In the genomic region with DNA sequence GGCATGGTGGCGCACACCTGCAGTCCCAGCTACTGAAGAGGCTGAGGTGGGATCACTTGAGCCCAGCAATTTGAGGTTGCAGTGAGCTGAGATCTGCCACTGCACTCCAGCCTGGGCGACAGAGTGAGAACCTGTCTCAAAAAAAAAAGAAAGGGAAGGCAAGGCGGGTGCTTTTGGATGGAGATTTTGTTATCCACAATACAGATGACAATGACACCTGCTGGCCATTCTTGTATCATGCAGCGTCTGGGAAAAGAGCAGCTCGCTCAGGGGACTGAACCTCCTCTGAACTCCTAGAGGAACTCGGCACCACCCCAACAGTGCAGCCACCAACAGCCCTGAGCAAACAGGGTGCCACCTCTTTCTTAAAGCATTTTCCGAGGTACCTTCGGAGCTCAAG, we compare ENCODE assay signal across 9 cellular contexts. TPM values are rescaled to one million over a fixed set of nuclear protein-coding genes. Genes with fewer than 3 reads are reported as not detected.
A peak's percentile ranks its signal among the peaks of the same experiment; 100 is the strongest.
DNase-seq lines count a peak whose midpoint lies in the region; ATAC-seq, FAIRE-seq and TF ChIP-seq lines count a peak whose summit lies in the region.
"Had no signal": no experiment of that assay in that cellular context is flagged by ENCODE, and none has a peak within 500 bp of the region (broad histone marks: within the 10 kb centered on the region; RNA-seq: fewer than 3 reads in every experiment).

No MANE protein-coding gene starts in this region.

- H4K20me1 ChIP-seq in KMS-11 (ENCODE audit: insufficient read depth): no peaks in the 10 kb centered on the region

- H3K9ac ChIP-seq in KMS-11: no peak overlapping the region

- H3K4me1 ChIP-seq in KMS-11 (ENCODE audit: low read depth, poor library complexity, severe bottlenecking) (no peaks in the 10 kb centered on the region), gastroesophageal sphincter (no peaks in the 10 kb centered on the region)

- intact Hi-C loops in sciatic nerve (cut with DNase I): no loop called here

- 29 to 37% methylated on average over 4 to 6 of the region's 8 CpGs for WGBS in gastroesophageal sphincter (ENCODE audit: low coverage in 1 of 2), 2 donors

- no peak for FAIRE-seq in GM12891 (lab: Jason Lieb, UNC)

- ATAC-seq in gastroesophageal sphincter (no peak), sciatic nerve (peak; percentile 66), HG02970 (IDR thresholded peaks at IDR 0.05; ENCODE audit: low FRiP score, unreplicated experiment) (no peak)
- ATAC-seq: CD8-positive, alpha-beta T cell had no signal

- TF ChIP-seq POLR2A in gastroesophageal sphincter (IDR thresholded peaks at IDR 0.05) (no peak), GM12891 (IDR thresholded peaks at IDR 0.05; ENCODE audit: low read depth, low read length) (no peak)

- TF ChIP-seq EP300 in gastroesophageal sphincter (IDR thresholded peaks at IDR 0.05): no peak

- no peaks in the 10 kb centered on the region for H3K79me2 ChIP-seq in KMS-11 (ENCODE audit: insufficient read depth, low read depth)

- H2AFZ ChIP-seq in KMS-11 (ENCODE audit: low read depth): no peak overlapping the region

- peaks cover 0 to under 1% (median 0%) of the 10 kb centered on the region in 3 donors for H3K9me3 ChIP-seq in gastroesophageal sphincter

- H3K4me2 ChIP-seq in KMS-11: no peak overlapping the region

- H3K27me3 ChIP-seq in KMS-11 (ENCODE audit: insufficient read depth, low read depth) (no peaks in the 10 kb centered on the region), gastroesophageal sphincter (no peaks in the 10 kb centered on the region)

- peak; percentile 1 for DNase-seq in NCI-H1092 treated with DMSO at 0.1 percent for 48 hours (lab: John Stamatoyannopoulos, UW)
- DNase-seq in NCI-H1092 (lab: John Stamatoyannopoulos, UW): no peak
- DNase-seq in sciatic nerve (ENCODE audit: low spot score): no peak
- DNase-seq in GM12891 (ENCODE audit: insufficient read length, low spot score): no peak

- peak; percentile 70 for TF ChIP-seq CTCF in KMS-11 (conservative IDR thresholded peaks at IDR 0.05; ENCODE audit: low read depth, low read length)
- TF ChIP-seq CTCF in VCaP (conservative IDR thresholded peaks at IDR 0.05): peak; percentile 89
- TF ChIP-seq CTCF in gastroesophageal sphincter (IDR thresholded peaks at IDR 0.05): peak in 3 of 4 experiments; percentile 56 to 65 (median 64)

- H3K4me3 ChIP-seq in KMS-11 (IDR thresholded peaks at IDR 0.05; ENCODE audit: insufficient read depth, low read depth, low read length) (no peak overlapping the region), gastroesophageal sphincter (no peak overlapping the region)

- no peak overlapping the region for H3K27ac ChIP-seq in KMS-11
- H3K27ac ChIP-seq in VCaP: peak overlapping the region; percentile 39; the same call in 1 of the 2 replicates
- no peak overlapping the region for H3K27ac ChIP-seq in gastroesophageal sphincter

- H3K36me3 ChIP-seq in KMS-11 (ENCODE audit: insufficient read depth) (no peaks in the 10 kb centered on the region; the same call in 1 of the 2 replicates), gastroesophageal sphincter (peaks cover 0 to 80% of the 10 kb centered on the region in 2 donors)

TF ChIP-seq in GM12891, 5 proteins besides CTCF, POLR2A, EP300 and RAD21:
- TF ChIP-seq POU2F2 (IDR thresholded peaks at IDR 0.05; ENCODE audit: low read depth, low read length) (no peak), SPI1 (IDR thresholded peaks at IDR 0.05; ENCODE audit: low read depth, low read length) (no peak), TAF1 (IDR thresholded peaks at IDR 0.05; ENCODE audit: low read depth, low read length) (no peak), POLR2AphosphoS5 (IDR thresholded peaks at IDR 0.05; ENCODE audit: low read depth, low read length) (no peak), PAX5 (IDR thresholded peaks at IDR 0.05; ENCODE audit: insufficient read depth, low read length, severe bottlenecking) (no peak)

RNA-seq across cellular contexts. Expression of a gene that starts 22.8 kb away (rescaled TPM):
- total RNA-seq in gastroesophageal sphincter (1 to 10 TPM; 3.2 to 6.4 (median 5.5) TPM), sciatic nerve (5.9 TPM)
- 23.1 TPM for polyA plus RNA-seq in GM12891 (2012; ENCODE audit: low read depth, missing spikeins)

RNA-seq across cellular contexts. Expression of a gene that starts 23.1 kb away (rescaled TPM):
- 10 to 100 TPM; 38.1 to 77.7 (median 66.2) TPM for total RNA-seq in gastroesophageal sphincter
- total RNA-seq in sciatic nerve: 90.7 TPM
- 134 TPM for polyA plus RNA-seq in GM12891 (2012; ENCODE audit: low read depth, missing spikeins)

RNA-seq across cellular contexts. Expression of a gene that starts 25.8 kb away (rescaled TPM):
- total RNA-seq in gastroesophageal sphincter: 10 to 100 TPM in 1 of 4 donors, 1 to 10 TPM in 3; 6.9 to 12.0 (median 9.2) TPM
- 9.6 TPM for total RNA-seq in sciatic nerve
- polyA plus RNA-seq in GM12891 (2012; ENCODE audit: low read depth, missing spikeins): 0.35 TPM
